ENCODE assay signal across 9 cellular contexts in the genomic region with DNA sequence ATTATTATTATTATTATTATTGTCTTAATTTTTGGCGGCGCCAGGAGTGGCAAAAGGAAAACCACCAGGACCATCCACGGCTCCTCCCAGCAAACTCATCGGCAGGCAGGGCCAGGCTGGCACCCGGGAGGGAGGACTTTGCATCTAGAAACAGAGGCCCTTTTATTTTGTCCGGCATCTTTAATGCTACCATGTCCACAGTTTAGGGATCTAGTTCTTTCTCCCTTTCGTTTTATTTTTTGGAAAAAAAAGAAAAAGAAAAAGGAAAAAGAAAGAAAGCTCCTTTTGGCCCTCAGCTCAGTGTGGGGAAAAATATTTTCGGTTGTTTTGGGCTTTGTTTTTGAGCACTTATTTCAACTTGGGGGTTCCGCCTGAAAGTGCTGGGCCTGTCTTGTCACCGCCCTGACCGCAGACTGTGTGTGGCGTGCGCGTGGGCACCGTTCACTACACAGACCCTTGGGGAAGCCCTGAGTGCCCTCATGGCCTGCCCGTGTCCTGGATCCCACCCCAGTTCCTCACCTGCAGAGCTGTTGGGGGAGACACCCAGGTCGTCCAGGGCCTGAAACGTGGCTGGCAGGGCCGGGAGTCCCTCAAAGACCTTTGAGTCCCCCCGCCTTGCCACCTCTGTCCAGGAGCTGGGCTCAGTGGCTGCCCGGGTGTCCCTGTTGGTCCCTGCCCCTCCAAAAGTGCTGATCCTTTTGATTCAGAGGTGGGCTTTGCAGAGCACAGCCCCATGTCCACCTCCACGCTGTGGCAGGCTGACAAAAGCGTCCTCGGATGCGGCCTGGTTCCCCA.
DNase-seq lines count a peak whose midpoint lies in the region; ATAC-seq and TF ChIP-seq lines count a peak whose summit lies in the region.
"Had no signal": no experiment of that assay in that cellular context is flagged by ENCODE, and none has a peak within 500 bp of the region (broad histone marks: within the 10 kb centered on the region; RNA-seq: fewer than 3 reads in every experiment).

No MANE protein-coding gene starts in this region.

- H3K27me3 ChIP-seq in esophagus (ENCODE audit: control insufficient read depth in 1 of 2, insufficient read depth in 2 of 2, low read length in 2 of 2) (no peaks in the 10 kb centered on the region), muscle layer of colon (ENCODE audit: control insufficient read depth in 1 of 2, insufficient read depth in 2 of 2, low read length in 2 of 2) (no peaks in the 10 kb centered on the region), vagina (no peaks in the 10 kb centered on the region)

- peak; percentile 58 for DNase-seq in activated effector memory CD4-positive, alpha-beta T cell treated with anti-CD3 and anti-CD28 coated beads, Interleukin-2, amount 50 U/mL, for 16 hours
- DNase-seq in activated effector memory CD4-positive, alpha-beta T cell treated with Interleukin-2 at 50 U/mL for 16 hours: no peak
- DNase-seq in vagina (ENCODE audit: extremely low spot score in 2 of 2): no peak
- DNase-seq in dedifferentiated amniotic fluid mesenchymal stem cell (ENCODE audit: extremely low spot score): no peak
- no peak for DNase-seq in activated CD4-positive, alpha-beta T cell treated with anti-CD3 and anti-CD28 coated beads for 1 hour
- DNase-seq: NCI-H1092 had no signal

- peaks cover 0 to 14% of the 10 kb centered on the region in 2 donors for H3K36me3 ChIP-seq in esophagus (ENCODE audit: control insufficient read depth in 2 of 2, insufficient read depth in 2 of 2, low read length in 1 of 2)
- H3K36me3 ChIP-seq in muscle layer of colon (ENCODE audit: insufficient read depth, low read length): peaks cover 13% of the 10 kb centered on the region
- H3K36me3 ChIP-seq in vagina: peaks cover 0 to 3% of the 10 kb centered on the region in 2 donors

- intact Hi-C loops in vagina (cut with DNase I): no loop called here

- H3K9me3 ChIP-seq in esophagus (ENCODE audit: control insufficient read depth in 2 of 2, insufficient read depth in 1 of 2, low read depth in 1 of 2, low read length in 1 of 2): no peaks in the 10 kb centered on the region
- no peaks in the 10 kb centered on the region for H3K9me3 ChIP-seq in muscle layer of colon (ENCODE audit: low read length)
- no peaks in the 10 kb centered on the region for H3K9me3 ChIP-seq in vagina

- TF ChIP-seq POLR2A in vagina (IDR thresholded peaks at IDR 0.05): no peak

- peaks cover 20 to 45% of the 10 kb centered on the region in 2 donors for H3K4me1 ChIP-seq in esophagus (ENCODE audit: control insufficient read depth in 2 of 2, insufficient read depth in 2 of 2, low read length in 1 of 2)
- H3K4me1 ChIP-seq in muscle layer of colon (ENCODE audit: insufficient read depth, low read length): peaks cover 75% of the 10 kb centered on the region
- H3K4me1 ChIP-seq in vagina: peaks cover 92% of the 10 kb centered on the region

- peak overlapping the region; percentile 84 for H3K9ac ChIP-seq in muscle layer of colon (ENCODE audit: low read length)

- ATAC-seq in GM21717 (IDR thresholded peaks at IDR 0.05; ENCODE audit: unreplicated experiment): no peak

- 25 to 42% methylated on average over 25 of the region's 25 CpGs for WGBS in esophagus, 2 donors

- H3K4me3 ChIP-seq in esophagus (ENCODE audit: low read depth in 1 of 2, low read length in 2 of 2) (peak overlapping the region; percentile 46 to 67), muscle layer of colon (ENCODE audit: low read depth in 1 of 2, low read length in 2 of 2) (peak overlapping the region; percentile 21 to 59), vagina (peak overlapping the region; percentile 82 to 95)

- TF ChIP-seq CTCF in vagina (IDR thresholded peaks at IDR 0.05): no peak

- peak overlapping the region; percentile 92 to 99 for H3K27ac ChIP-seq in esophagus (ENCODE audit: low read depth in 2 of 2, low read length in 1 of 2)
- peak overlapping the region; percentile 94 for H3K27ac ChIP-seq in muscle layer of colon (ENCODE audit: low read depth, low read length)
- H3K27ac ChIP-seq in vagina: peak overlapping the region; percentile 100
